2 cellular contexts compared by ENCODE assay signal in the genomic region with DNA sequence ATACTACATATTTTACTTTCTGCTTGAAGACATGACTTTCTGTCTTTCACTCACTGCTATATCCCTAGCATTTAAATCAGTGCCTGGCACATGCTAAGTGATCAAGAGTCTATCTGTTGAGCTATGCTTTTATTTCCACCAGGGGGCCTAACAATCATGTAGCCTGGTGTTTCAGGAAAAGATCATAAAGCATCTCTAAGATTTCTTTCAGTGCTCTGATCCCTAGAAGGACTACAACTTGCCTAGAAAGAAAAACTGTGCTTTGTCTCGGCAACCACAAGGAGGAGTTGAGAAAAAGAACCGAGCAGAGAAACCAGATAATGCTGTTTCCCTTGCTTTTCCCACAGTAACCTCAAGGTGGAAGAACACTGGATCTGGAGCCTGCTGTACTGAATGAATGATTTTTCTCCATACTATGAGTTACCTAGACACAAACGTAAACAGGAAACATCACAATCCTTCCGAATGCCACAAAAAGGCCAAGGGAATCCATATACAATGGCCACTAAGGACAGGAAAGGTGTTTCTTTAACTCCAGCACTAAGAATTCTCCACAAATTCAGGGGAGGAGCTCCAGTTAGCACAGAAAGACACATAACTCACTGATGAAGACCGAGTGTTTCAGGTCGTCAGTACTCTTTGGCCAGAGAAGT.
A peak's percentile ranks its signal among the peaks of the same experiment; 100 is the strongest.
TF ChIP-seq lines count a peak whose summit lies in the region.

No MANE protein-coding gene starts in this region.

TF ChIP-seq in HCT116, 20 proteins besides CTCF, POLR2A, EP300 and RAD21 (continued from another document):
- peak; percentile 62 for TF ChIP-seq MAX (IDR thresholded peaks at IDR 0.05)

TF ChIP-seq in neural cell, 6 proteins besides CTCF, POLR2A, EP300 and RAD21 (continued from another document):
- peak; percentile 39 for TF ChIP-seq REST (IDR thresholded peaks at IDR 0.05; ENCODE audit: borderline replicate concordance)
